31 cellular contexts compared by ENCODE assay signal in genomic region chr5:107303581-107303980, GRCh38.
"Had no signal": no experiment of that assay in that cellular context is flagged by ENCODE, and none has a peak within 500 bp of the region (broad histone marks: within the 10 kb centered on the region; RNA-seq: fewer than 3 reads in every experiment).

No MANE protein-coding gene starts in this region.

- H3K27me3 Mint-ChIP-seq: activated CD4-positive, alpha-beta memory T cell treated with anti-CD3 and anti-CD28 coated beads for 36 hours; activated naive CD4-positive, alpha-beta T cell treated with anti-CD3 and anti-CD28 coated beads, Interleukin-2, amount 50 U/mL, for 24 hours; activated naive CD8-positive, alpha-beta T cell treated with anti-CD3 and anti-CD28 coated beads for 36 hours; activated naive CD8-positive, alpha-beta T cell treated with anti-CD3 and anti-CD28 coated beads, Interleukin-2, amount 50 U/mL, for 24 hours had no signal

- ATAC-seq: activated CD4-positive, alpha-beta T cell treated with anti-CD3 and anti-CD28 coated beads for 36 hours; activated CD8-positive, alpha-beta memory T cell treated with anti-CD3 and anti-CD28 coated beads, Interleukin-2, amount 10 ng/mL, durations not matched to agents 7 days and 5 days; activated CD8-positive, alpha-beta T cell treated with anti-CD3 and anti-CD28 coated beads, Interleukin-2, amount 10 ng/mL, durations not matched to agents 7 days and 5 days; activated naive CD8-positive, alpha-beta T cell treated with anti-CD3 and anti-CD28 coated beads, Interleukin-2, amount 50 U/mL, for 24 hours; body of pancreas had no signal

- H3K27me3 ChIP-seq: adrenal gland, body of pancreas, colonic mucosa, esophagus squamous epithelium had no signal

- H3K4me3 ChIP-seq: adrenal gland, body of pancreas, colonic mucosa, esophagus squamous epithelium had no signal

- H3K36me3 Mint-ChIP-seq: activated CD4-positive, alpha-beta memory T cell treated with anti-CD3 and anti-CD28 coated beads for 36 hours; activated CD8-positive, alpha-beta memory T cell treated with anti-CD3 and anti-CD28 coated beads, Interleukin-2, amount 10 ng/mL, durations not matched to agents 7 days and 5 days; activated naive CD4-positive, alpha-beta T cell treated with anti-CD3 and anti-CD28 coated beads, Interleukin-2, amount 50 U/mL, for 24 hours; activated naive CD8-positive, alpha-beta T cell treated with anti-CD3 and anti-CD28 coated beads for 36 hours had no signal

- DNase-seq: activated CD4-positive, alpha-beta memory T cell treated with anti-CD3 and anti-CD28 coated beads for 36 hours; activated CD4-positive, alpha-beta T cell treated with anti-CD3 and anti-CD28 coated beads for 36 hours; activated CD4-positive, alpha-beta T cell treated with anti-CD3 and anti-CD28 coated beads, Interleukin-2, amount 10 ng/mL, durations not matched to agents 24 days and 14 days; activated CD4-positive, CD25-positive, alpha-beta regulatory T cell; activated CD4-positive, CD25-positive, alpha-beta regulatory T cell treated with anti-CD3 and anti-CD28 coated beads, Interleukin-2, amount 50 U/mL, for 72 hours; activated CD8-positive, alpha-beta memory T cell treated with anti-CD3 and anti-CD28 coated beads, Interleukin-2, amount 10 ng/mL, durations not matched to agents 7 days and 5 days; activated CD8-positive, alpha-beta memory T cell treated with anti-CD3 and anti-CD28 coated beads, Interleukin-2, amount 50 U/mL, for 4 hours; activated CD8-positive, alpha-beta T cell treated with anti-CD3 and anti-CD28 coated beads, Interleukin-2, amount 10 ng/mL, durations not matched to agents 7 days and 5 days; activated effector memory CD4-positive, alpha-beta T cell treated with anti-CD3 and anti-CD28 coated beads, Interleukin-2, amount 50 U/mL, for 16 hours; activated naive CD4-positive, alpha-beta T cell treated with anti-CD3 and anti-CD28 coated beads for 36 hours; activated naive CD8-positive, alpha-beta T cell treated with anti-CD3 and anti-CD28 coated beads for 36 hours; activated naive CD8-positive, alpha-beta T cell treated with anti-CD3 and anti-CD28 coated beads, Interleukin-2, amount 50 U/mL, for 24 hours; activated T-cell treated with anti-CD3 and anti-CD28 coated beads, Interleukin-2, amount 50 U/mL, for 1 hour; activated T-cell treated with anti-CD3 and anti-CD28 coated beads, Interleukin-2, amount 50 U/mL, for 48 hours; adrenal gland; amygdala; aorta; body of pancreas; caudate nucleus; colonic mucosa; effector CD8-positive, alpha-beta T cell; esophagus squamous epithelium; head of caudate nucleus; T-helper 2 cell had no signal

- H3K27ac Mint-ChIP-seq: activated CD4-positive, alpha-beta memory T cell treated with anti-CD3 and anti-CD28 coated beads for 36 hours; activated CD4-positive, alpha-beta T cell treated with anti-CD3 and anti-CD28 coated beads for 36 hours; activated CD4-positive, alpha-beta T cell treated with anti-CD3 and anti-CD28 coated beads, Interleukin-2, amount 10 ng/mL, durations not matched to agents 24 days and 14 days; activated CD8-positive, alpha-beta memory T cell treated with anti-CD3 and anti-CD28 coated beads, Interleukin-2, amount 10 ng/mL, durations not matched to agents 7 days and 5 days; activated CD8-positive, alpha-beta T cell treated with anti-CD3 and anti-CD28 coated beads, Interleukin-2, amount 10 ng/mL, durations not matched to agents 7 days and 5 days; activated naive CD4-positive, alpha-beta T cell treated with anti-CD3 and anti-CD28 coated beads for 36 hours; activated naive CD4-positive, alpha-beta T cell treated with anti-CD3 and anti-CD28 coated beads, Interleukin-2, amount 50 U/mL, for 24 hours; activated naive CD8-positive, alpha-beta T cell treated with anti-CD3 and anti-CD28 coated beads for 36 hours; activated naive CD8-positive, alpha-beta T cell treated with anti-CD3 and anti-CD28 coated beads, Interleukin-2, amount 50 U/mL, for 24 hours; activated T-helper 1 cell treated with anti-CD3 and anti-CD28 coated beads, Interleukin-12 subunit alpha, Interleukin-12 subunit beta, Interleukin-2, Interleukin-4 antibody, amounts not matched to agents 30 ng/mL and 10 ng/mL and 1 ng/mL, durations not matched to agents 14 hours and 24 hours and 36 hours; activated T-helper 2 cell treated with anti-CD3 and anti-CD28 coated beads, Interferon-gamma antibody, Interleukin-2, Interleukin-4, amounts not matched to agents 10 μg/mL and 5 μg/mL and 100 μg/mL, durations not matched to agents 14 hours and 24 hours and 36 hours had no signal

- H3K9me3 Mint-ChIP-seq: activated CD4-positive, alpha-beta memory T cell treated with anti-CD3 and anti-CD28 coated beads for 36 hours; activated CD4-positive, alpha-beta T cell treated with anti-CD3 and anti-CD28 coated beads, Interleukin-2, amount 10 ng/mL, durations not matched to agents 24 days and 14 days; activated naive CD4-positive, alpha-beta T cell treated with anti-CD3 and anti-CD28 coated beads for 36 hours; activated naive CD4-positive, alpha-beta T cell treated with anti-CD3 and anti-CD28 coated beads, Interleukin-2, amount 50 U/mL, for 24 hours; activated naive CD8-positive, alpha-beta T cell treated with anti-CD3 and anti-CD28 coated beads for 36 hours; activated naive CD8-positive, alpha-beta T cell treated with anti-CD3 and anti-CD28 coated beads, Interleukin-2, amount 50 U/mL, for 24 hours; activated T-helper 1 cell treated with anti-CD3 and anti-CD28 coated beads, Interleukin-12 subunit alpha, Interleukin-12 subunit beta, Interleukin-2, Interleukin-4 antibody, amounts not matched to agents 30 ng/mL and 10 ng/mL and 1 ng/mL, durations not matched to agents 14 hours and 24 hours and 36 hours; activated T-helper 2 cell treated with anti-CD3 and anti-CD28 coated beads, Interferon-gamma antibody, Interleukin-2, Interleukin-4, amounts not matched to agents 10 μg/mL and 5 μg/mL and 100 μg/mL, durations not matched to agents 14 hours and 24 hours and 36 hours had no signal

- H3K4me3 Mint-ChIP-seq: activated CD4-positive, alpha-beta memory T cell treated with anti-CD3 and anti-CD28 coated beads for 36 hours; activated CD4-positive, alpha-beta T cell treated with anti-CD3 and anti-CD28 coated beads for 36 hours; activated CD4-positive, alpha-beta T cell treated with anti-CD3 and anti-CD28 coated beads, Interleukin-2, amount 10 ng/mL, durations not matched to agents 24 days and 14 days; activated CD8-positive, alpha-beta memory T cell treated with anti-CD3 and anti-CD28 coated beads, Interleukin-2, amount 10 ng/mL, durations not matched to agents 7 days and 5 days; activated CD8-positive, alpha-beta T cell treated with anti-CD3 and anti-CD28 coated beads, Interleukin-2, amount 10 ng/mL, durations not matched to agents 7 days and 5 days; activated naive CD4-positive, alpha-beta T cell treated with anti-CD3 and anti-CD28 coated beads for 36 hours; activated naive CD4-positive, alpha-beta T cell treated with anti-CD3 and anti-CD28 coated beads, Interleukin-2, amount 50 U/mL, for 24 hours; activated naive CD8-positive, alpha-beta T cell treated with anti-CD3 and anti-CD28 coated beads for 36 hours; activated naive CD8-positive, alpha-beta T cell treated with anti-CD3 and anti-CD28 coated beads, Interleukin-2, amount 50 U/mL, for 24 hours; activated T-helper 1 cell treated with anti-CD3 and anti-CD28 coated beads, Interleukin-12 subunit alpha, Interleukin-12 subunit beta, Interleukin-2, Interleukin-4 antibody, amounts not matched to agents 30 ng/mL and 10 ng/mL and 1 ng/mL, durations not matched to agents 14 hours and 24 hours and 36 hours had no signal

- H3K9me3 ChIP-seq: adrenal gland, body of pancreas, colonic mucosa, esophagus squamous epithelium had no signal

- H3K36me3 ChIP-seq: adrenal gland, colonic mucosa, esophagus squamous epithelium had no signal

- H3K4me1 ChIP-seq: adrenal gland, body of pancreas, colonic mucosa had no signal

- H3K4me1 Mint-ChIP-seq: activated CD4-positive, alpha-beta T cell treated with anti-CD3 and anti-CD28 coated beads for 36 hours; activated CD4-positive, alpha-beta T cell treated with anti-CD3 and anti-CD28 coated beads, Interleukin-2, amount 10 ng/mL, durations not matched to agents 24 days and 14 days; activated CD8-positive, alpha-beta memory T cell treated with anti-CD3 and anti-CD28 coated beads, Interleukin-2, amount 10 ng/mL, durations not matched to agents 7 days and 5 days; activated naive CD4-positive, alpha-beta T cell treated with anti-CD3 and anti-CD28 coated beads, Interleukin-2, amount 50 U/mL, for 24 hours; activated naive CD8-positive, alpha-beta T cell treated with anti-CD3 and anti-CD28 coated beads for 36 hours; activated naive CD8-positive, alpha-beta T cell treated with anti-CD3 and anti-CD28 coated beads, Interleukin-2, amount 50 U/mL, for 24 hours had no signal

- FAIRE-seq: endometrium, endothelial cell of umbilical vein, frontal cortex had no signal

- H3K27ac ChIP-seq: adrenal gland, body of pancreas, colonic mucosa, epithelial cell of prostate, esophagus squamous epithelium had no signal
